8 cellular contexts compared by ENCODE assay signal in genomic region chr7:35035511-35035921, GRCh38. TPM values are rescaled to one million over a fixed set of nuclear protein-coding genes. Genes with fewer than 3 reads are reported as not detected.
A peak's percentile ranks its signal among the peaks of the same experiment; 100 is the strongest.
DNase-seq lines count a peak whose midpoint lies in the region; ATAC-seq and TF ChIP-seq lines count a peak whose summit lies in the region.

No MANE protein-coding gene starts in this region.

- H3K27me3 ChIP-seq in psoas muscle (ENCODE audit: insufficient read depth in 3 of 3, low read length in 2 of 3): no peaks in the 10 kb centered on the region

- no peaks in the 10 kb centered on the region for H3K9me3 ChIP-seq in psoas muscle

- intact Hi-C loops in psoas muscle (cut with DNase I): loop anchor here in 1 of 2 donors (10.0 kb wide), 1 partner anchor 211 kb away; no protein-coding TSS in a partner anchor

- 83 to 89% (median 88%) methylated on average over 4 of the region's 4 CpGs for WGBS in psoas muscle, 3 donors

- peak; percentile 38 for DNase-seq in DMS79 (lab: John Stamatoyannopoulos, UW)
- peak; percentile 1 for DNase-seq in NCI-H1417 treated with DMSO at 0.1 percent for 48 hours (lab: John Stamatoyannopoulos, UW)
- DNase-seq in activated CD4-positive, alpha-beta T cell treated with anti-CD3 and anti-CD28 coated beads, Interleukin-2, amount 50 U/mL, for 1 hour: peak; percentile 20
- DNase-seq in fibroblast of peridontal ligament (ENCODE audit: extremely low read depth): peak; percentile 45
- no peak for DNase-seq in psoas muscle
- DNase-seq in NK-92 treated with Interleukin-12 subunit alpha and Interleukin-12 subunit beta, amount 100 ng/mL, for 24 hours (lab: John Stamatoyannopoulos, UW): no peak
- no peak for DNase-seq in T-helper 9 cell

- H3K27ac ChIP-seq in psoas muscle: no peak overlapping the region

- peak; percentile 20 for ATAC-seq in GM21423 (IDR thresholded peaks at IDR 0.05; ENCODE audit: unreplicated experiment)
- no peak for ATAC-seq in psoas muscle

- no peak for TF ChIP-seq CTCF in psoas muscle (IDR thresholded peaks at IDR 0.05)

- peak overlapping the region; percentile 80 for H3K4me3 ChIP-seq in psoas muscle

- H3K36me3 ChIP-seq in psoas muscle (ENCODE audit: insufficient read depth in 1 of 2, low read depth in 1 of 2): no peaks in the 10 kb centered on the region

- peaks cover 17% of the 10 kb centered on the region for H3K4me1 ChIP-seq in psoas muscle

RNA-seq across cellular contexts. Expression of gene DPY19L1, which starts 1.8 kb away (rescaled TPM):
- total RNA-seq in psoas muscle: 1 to 10 TPM; 2.3 to 8.6 (median 5.0) TPM
- 1 to 10 TPM; 2.4 to 4.6 (median 3.6) TPM for polyA plus RNA-seq in psoas muscle

Comparison
In these comparisons a context has a peak if more than half of its experiments do, and no peak if none do; other contexts are left out.
1. DNase-seq: peak in DMS79 (single experiment), NCI-H1417 treated with DMSO at 0.1 percent for 48 hours (single experiment), activated CD4-positive, alpha-beta T cell treated with anti-CD3 and anti-CD28 coated beads, Interleukin-2, amount 50 U/mL, for 1 hour (single experiment) and fibroblast of peridontal ligament (single experiment); none in psoas muscle (0 of 2), NK-92 treated with Interleukin-12 subunit alpha and Interleukin-12 subunit beta, amount 100 ng/mL, for 24 hours (single experiment) and T-helper 9 cell (single experiment).